In the genomic region with DNA sequence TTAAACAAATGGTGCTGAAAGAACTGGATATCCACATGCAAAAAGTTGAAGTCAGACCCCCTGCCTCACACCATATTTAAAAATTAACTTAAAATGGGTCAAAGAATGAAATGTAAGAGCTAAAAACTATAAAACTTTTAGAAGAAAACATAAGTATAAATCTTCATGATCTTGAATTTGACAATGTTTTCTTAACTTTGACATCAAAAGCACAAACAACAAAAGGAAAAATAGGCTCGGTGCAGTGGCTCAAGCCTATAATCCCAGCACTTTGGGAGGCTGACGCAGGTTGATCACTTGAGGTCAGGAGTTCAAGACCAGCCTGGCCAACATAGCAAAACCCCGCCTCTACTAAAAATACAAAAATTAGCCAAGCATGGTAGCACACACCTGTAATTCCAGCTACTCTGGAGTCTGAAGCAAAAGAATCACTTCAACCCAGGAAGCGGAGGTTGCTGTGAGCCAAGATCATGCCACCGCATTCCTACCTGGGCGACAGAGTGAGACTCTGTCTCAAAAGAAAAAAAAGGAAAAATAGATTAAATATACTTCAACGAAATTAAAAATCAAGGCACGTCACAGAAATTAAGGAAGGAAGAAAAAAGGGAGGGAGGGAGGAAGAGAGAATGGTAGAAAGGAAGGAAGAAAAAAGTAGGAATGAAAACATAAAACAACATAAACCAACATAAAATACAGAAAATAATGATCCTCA, we compare ENCODE assay signal across 9 cellular contexts. TPM values are rescaled to one million over a fixed set of nuclear protein-coding genes. Genes with fewer than 3 reads are reported as not detected.
DNase-seq lines count a peak whose midpoint lies in the region; ATAC-seq and TF ChIP-seq lines count a peak whose summit lies in the region.
"Had no signal": no experiment of that assay in that cellular context is flagged by ENCODE, and none has a peak within 500 bp of the region (broad histone marks: within the 10 kb centered on the region; RNA-seq: fewer than 3 reads in every experiment).

No MANE protein-coding gene starts in this region.

- in situ Hi-C loops in GM13977 (cut with MboI; ENCODE audit: low pct_unique_long_range_greater_than_20kb, low sequenced_read_pairs, unreplicated experiment) (no loop called here), brain microvascular endothelial cell (cut with HindIII; ENCODE audit: low pct_ligation_motif_present, low sequenced_read_pairs) (no loop called here)

- H3K27me3 Mint-ChIP-seq in activated CD8-positive, alpha-beta memory T cell treated with anti-CD3 and anti-CD28 coated beads, Interleukin-2, amount 10 ng/mL, durations not matched to agents 7 days and 5 days: no peaks in the 10 kb centered on the region
- H3K27me3 Mint-ChIP-seq in activated naive CD8-positive, alpha-beta T cell treated with anti-CD3 and anti-CD28 coated beads, Interleukin-2, amount 10 ng/mL, durations not matched to agents 7 days and 5 days: no peaks in the 10 kb centered on the region

- WGBS in liver: 85% methylated on average over 8 of the region's 8 CpGs
- WGBS in lower leg skin, 2 donors: 92 to 96% methylated on average over 8 of the region's 8 CpGs

- no peak for TF ChIP-seq RAD21 in liver (IDR thresholded peaks at IDR 0.05)

- H3K9me3 Mint-ChIP-seq in activated CD8-positive, alpha-beta memory T cell treated with anti-CD3 and anti-CD28 coated beads, Interleukin-2, amount 10 ng/mL, durations not matched to agents 7 days and 5 days (ENCODE audit: low read depth): no peaks in the 10 kb centered on the region
- no peaks in the 10 kb centered on the region for H3K9me3 Mint-ChIP-seq in activated naive CD8-positive, alpha-beta T cell treated with anti-CD3 and anti-CD28 coated beads, Interleukin-2, amount 10 ng/mL, durations not matched to agents 7 days and 5 days

- peaks cover 41% of the 10 kb centered on the region for H3K36me3 Mint-ChIP-seq in activated CD8-positive, alpha-beta memory T cell treated with anti-CD3 and anti-CD28 coated beads, Interleukin-2, amount 10 ng/mL, durations not matched to agents 7 days and 5 days
- H3K36me3 Mint-ChIP-seq in activated naive CD8-positive, alpha-beta T cell treated with anti-CD3 and anti-CD28 coated beads, Interleukin-2, amount 10 ng/mL, durations not matched to agents 7 days and 5 days: peaks cover 25% of the 10 kb centered on the region

- no peaks in the 10 kb centered on the region for H3K9me3 ChIP-seq in liver (ENCODE audit: control insufficient read depth in 4 of 4, low read length in 3 of 4)
- H3K9me3 ChIP-seq in tibial artery: no peaks in the 10 kb centered on the region

- H3K36me3 ChIP-seq in liver (ENCODE audit: control insufficient read depth in 4 of 4, insufficient read depth in 3 of 4, low read depth in 1 of 4, low read length in 3 of 4) (no peaks in the 10 kb centered on the region), tibial artery (no peaks in the 10 kb centered on the region), brain microvascular endothelial cell (replicated peaks) (no peaks in the 10 kb centered on the region)

- POLR2A ChIA-PET in activated naive CD8-positive, alpha-beta T cell treated with anti-CD3 and anti-CD28 coated beads, Interleukin-2, amount 10 ng/mL, durations not matched to agents 7 days and 5 days (lab: Charles Lee): interaction anchor here (0.6 to 1.7 kb wide), 3 partner anchors 11 to 21 kb away, joined by 3 to 7 read pairs (median 3); no protein-coding TSS in a partner anchor

- H3K27ac ChIP-seq in liver (ENCODE audit: low read depth in 1 of 2, low read length in 2 of 2) (peak overlapping the region in 1 of 2 donors; percentile 96), tibial artery (peak overlapping the region in 1 of 2 donors; percentile 93), brain microvascular endothelial cell (no peak overlapping the region)

- peak overlapping the region; percentile 95 for H3K4me3 Mint-ChIP-seq in activated CD8-positive, alpha-beta memory T cell treated with anti-CD3 and anti-CD28 coated beads, Interleukin-2, amount 10 ng/mL, durations not matched to agents 7 days and 5 days
- H3K4me3 Mint-ChIP-seq in activated naive CD8-positive, alpha-beta T cell treated with anti-CD3 and anti-CD28 coated beads, Interleukin-2, amount 10 ng/mL, durations not matched to agents 7 days and 5 days: peak overlapping the region; percentile 91

- H3K4me1 ChIP-seq in liver (ENCODE audit: control insufficient read depth in 4 of 4, insufficient read depth in 4 of 4, low read length in 3 of 4) (peaks cover 0 to 11% (median 7%) of the 10 kb centered on the region in 4 donors), tibial artery (peaks cover 0 to 36% (median 11%) of the 10 kb centered on the region in 4 donors)

- peak overlapping the region; percentile 94 for H3K27ac Mint-ChIP-seq in activated CD8-positive, alpha-beta memory T cell treated with anti-CD3 and anti-CD28 coated beads, Interleukin-2, amount 10 ng/mL, durations not matched to agents 7 days and 5 days
- peak overlapping the region; percentile 90 for H3K27ac Mint-ChIP-seq in activated naive CD8-positive, alpha-beta T cell treated with anti-CD3 and anti-CD28 coated beads, Interleukin-2, amount 10 ng/mL, durations not matched to agents 7 days and 5 days

- no peak for TF ChIP-seq POLR2A in lower leg skin (IDR thresholded peaks at IDR 0.05)

- intact Hi-C loops in tibial artery (cut with DNase I; ENCODE audit: low total_unique reads) (loop anchor here (10.0 kb wide), 1 partner anchor 1313 kb away; the partner anchor contains the start of gene UNC13C), lower leg skin (cut with DNase I; ENCODE audit: low total_unique reads) (no loop called here)

- peak overlapping the region in 1 of 2 donors; percentile 94 for H3K9ac ChIP-seq in liver (ENCODE audit: low read depth in 1 of 2, low read length in 2 of 2)

- no peak for ATAC-seq in activated CD8-positive, alpha-beta memory T cell treated with anti-CD3 and anti-CD28 coated beads, Interleukin-2, amount 10 ng/mL, durations not matched to agents 7 days and 5 days
- no peak for ATAC-seq in activated naive CD8-positive, alpha-beta T cell treated with anti-CD3 and anti-CD28 coated beads, Interleukin-2, amount 10 ng/mL, durations not matched to agents 7 days and 5 days (ENCODE audit: low read depth)

- TF ChIP-seq CTCF in liver (IDR thresholded peaks at IDR 0.05; ENCODE audit: low read depth, low read length, missing input control): no peak
- no peak for TF ChIP-seq CTCF in tibial artery (IDR thresholded peaks at IDR 0.05)
- no peak for TF ChIP-seq CTCF in GM13977 (IDR thresholded peaks at IDR 0.05; ENCODE audit: extremely low read depth, insufficient read depth, missing control alignments)
- no peak for TF ChIP-seq CTCF in brain microvascular endothelial cell (IDR thresholded peaks at IDR 0.05; ENCODE audit: low read depth, low read length, missing control alignments)
- TF ChIP-seq CTCF in lower leg skin (IDR thresholded peaks at IDR 0.05): no peak

- CTCF ChIA-PET in activated CD8-positive, alpha-beta memory T cell treated with anti-CD3 and anti-CD28 coated beads, Interleukin-2, amount 10 ng/mL, durations not matched to agents 7 days and 5 days (lab: Charles Lee): interaction anchor here (1.3 to 10.8 kb wide), 7 partner anchors 11 to 90 kb away, joined by 3 to 100 read pairs (median 8); partner anchors contain the start of genes PIGB and PIGBOS1

- peaks cover 47% of the 10 kb centered on the region for H3K4me1 Mint-ChIP-seq in activated CD8-positive, alpha-beta memory T cell treated with anti-CD3 and anti-CD28 coated beads, Interleukin-2, amount 10 ng/mL, durations not matched to agents 7 days and 5 days
- peaks cover 51% of the 10 kb centered on the region for H3K4me1 Mint-ChIP-seq in activated naive CD8-positive, alpha-beta T cell treated with anti-CD3 and anti-CD28 coated beads, Interleukin-2, amount 10 ng/mL, durations not matched to agents 7 days and 5 days

- no peaks in the 10 kb centered on the region for H3K27me3 ChIP-seq in liver (ENCODE audit: control insufficient read depth in 4 of 4, insufficient read depth in 4 of 4, low read length in 3 of 4)
- no peaks in the 10 kb centered on the region for H3K27me3 ChIP-seq in tibial artery
- H3K27me3 ChIP-seq in brain microvascular endothelial cell (replicated peaks): no peaks in the 10 kb centered on the region

- DNase-seq in activated CD8-positive, alpha-beta memory T cell treated with anti-CD3 and anti-CD28 coated beads, Interleukin-2, amount 10 ng/mL, durations not matched to agents 7 days and 5 days: no peak
- DNase-seq in activated CD8-positive, alpha-beta memory T cell treated with anti-CD3 and anti-CD28 coated beads, Interleukin-2, amount 50 U/mL, for 4 hours: no peak
- no peak for DNase-seq in activated naive CD8-positive, alpha-beta T cell treated with anti-CD3 and anti-CD28 coated beads, Interleukin-2, amount 10 ng/mL, durations not matched to agents 7 days and 5 days
- DNase-seq in tibial artery (no peak), GM13977 (ENCODE audit: low spot score) (no peak), brain microvascular endothelial cell (no peak), lower leg skin (ENCODE audit: low spot score in 2 of 2) (no peak)
- DNase-seq: posterior cingulate gyrus had no signal

- H3K4me3 ChIP-seq in liver (ENCODE audit: low read depth in 1 of 3, low read length in 3 of 3) (peak overlapping the region; percentile 74 to 96 (median 82)), tibial artery (peak overlapping the region; percentile 82 to 90), brain microvascular endothelial cell (ENCODE audit: low read depth, low read length) (no peak overlapping the region), lower leg skin (ENCODE audit: low read depth, poor library complexity, severe bottlenecking) (no peak overlapping the region)

RNA-seq across cellular contexts. Expression of gene RAB27A, which starts 1.5 kb away (rescaled TPM):
- 100 to 1,000 TPM; 136 to 149 TPM for total RNA-seq in activated CD8-positive, alpha-beta memory T cell treated with anti-CD3 and anti-CD28 coated beads, Interleukin-2, amount 10 ng/mL, durations not matched to agents 7 days and 5 days
- total RNA-seq in activated naive CD8-positive, alpha-beta T cell treated with anti-CD3 and anti-CD28 coated beads, Interleukin-2, amount 10 ng/mL, durations not matched to agents 7 days and 5 days: 10 to 100 TPM; 80.1 to 87.3 TPM
- total RNA-seq in liver: 10 to 100 TPM in 1 of 2 donors, 1 to 10 TPM in 1; 6.4 to 28.4 TPM
- 10 to 100 TPM; 21.5 to 30.8 TPM for polyA plus RNA-seq in liver
- total RNA-seq in lower leg skin: 10 to 100 TPM in 1 of 4 donors, 1 to 10 TPM in 3; 6.2 to 11.9 (median 7.5) TPM

RNA-seq across cellular contexts. Expression of gene PIGBOS1, which starts 30.8 kb away (rescaled TPM):
- 10 to 100 TPM; 13.2 to 14.3 TPM for total RNA-seq in activated CD8-positive, alpha-beta memory T cell treated with anti-CD3 and anti-CD28 coated beads, Interleukin-2, amount 10 ng/mL, durations not matched to agents 7 days and 5 days
- total RNA-seq in activated naive CD8-positive, alpha-beta T cell treated with anti-CD3 and anti-CD28 coated beads, Interleukin-2, amount 10 ng/mL, durations not matched to agents 7 days and 5 days: 10 to 100 TPM; 10.3 to 13.8 TPM
- 1 to 10 TPM; 4.7 to 7.0 TPM for total RNA-seq in liver
- polyA plus RNA-seq in liver: 10 to 100 TPM in 1 of 2 donors, 1 to 10 TPM in 1; 7.5 to 14.3 TPM
- 10 to 100 TPM; 10.4 to 30.4 (median 12.0) TPM for total RNA-seq in lower leg skin

RNA-seq across cellular contexts. Expression of gene PIGB, which starts 30.9 kb away (rescaled TPM):
- 10 to 100 TPM; 29.8 to 31.2 TPM for total RNA-seq in activated CD8-positive, alpha-beta memory T cell treated with anti-CD3 and anti-CD28 coated beads, Interleukin-2, amount 10 ng/mL, durations not matched to agents 7 days and 5 days
- total RNA-seq in activated naive CD8-positive, alpha-beta T cell treated with anti-CD3 and anti-CD28 coated beads, Interleukin-2, amount 10 ng/mL, durations not matched to agents 7 days and 5 days: 10 to 100 TPM; 17.6 to 26.1 TPM
- total RNA-seq in liver (1 to 10 TPM; 4.8 to 4.9 TPM), lower leg skin (10 to 100 TPM in 2 of 4 donors, 1 to 10 TPM in 2; 5.1 to 14.8 (median 9.5) TPM)
- polyA plus RNA-seq in liver: 1 to 10 TPM; 3.4 to 9.7 TPM

Comparison
In these comparisons a context has a peak if more than half of its experiments do, and no peak if none do; other contexts are left out.
1. H3K4me3 ChIP-seq: peak in liver (3 of 3) and tibial artery (2 of 2); none in brain microvascular endothelial cell (single experiment) and lower leg skin (single experiment).